8 cellular contexts compared by ENCODE assay signal in the genomic region with DNA sequence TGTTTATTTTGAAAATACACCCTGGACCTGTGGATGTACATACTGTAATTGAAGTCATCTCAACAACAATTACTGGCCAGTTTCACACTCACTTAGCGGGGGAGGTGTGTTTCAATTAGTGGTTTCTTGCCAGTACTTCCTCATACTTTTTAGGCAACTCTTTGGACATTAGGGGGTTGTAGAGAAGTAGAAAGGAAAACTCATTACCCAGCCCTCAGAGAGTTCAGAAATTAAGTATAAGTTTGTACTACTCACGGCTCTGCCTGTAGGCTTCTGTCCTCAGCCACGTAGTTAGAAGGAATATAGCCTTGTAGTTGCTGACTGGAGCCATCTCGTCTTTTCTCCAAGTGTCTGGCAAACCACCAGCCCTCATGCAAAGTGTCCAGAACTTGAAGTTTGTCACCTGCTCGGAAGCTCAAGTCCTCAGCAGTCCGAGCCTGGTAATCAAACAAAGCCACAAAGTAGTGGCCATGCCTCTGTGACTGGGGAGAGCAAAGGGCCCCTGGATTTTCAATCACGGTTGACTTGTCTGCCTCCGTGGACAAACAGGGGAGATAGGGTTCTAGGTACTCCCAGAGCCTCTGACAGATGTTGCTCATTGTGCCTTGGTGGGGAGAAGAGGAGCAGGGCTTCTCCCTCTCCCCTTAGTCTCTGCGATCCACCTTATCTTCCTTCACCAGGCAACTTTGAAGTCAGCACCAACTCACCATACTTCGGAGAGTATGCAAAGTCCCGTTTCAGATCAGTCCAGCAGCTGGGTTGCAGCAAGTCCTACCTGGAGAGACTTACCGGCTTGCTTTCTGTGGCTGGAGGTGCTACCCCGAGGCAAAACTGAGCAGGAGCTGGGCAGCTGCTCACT. TPM values are rescaled to one million over a fixed set of nuclear protein-coding genes. Genes with fewer than 3 reads are reported as not detected.
A peak's percentile ranks its signal among the peaks of the same experiment; 100 is the strongest.
DNase-seq lines count a peak whose midpoint lies in the region; ATAC-seq and TF ChIP-seq lines count a peak whose summit lies in the region.

No MANE protein-coding gene starts in this region.

- no peaks in the 10 kb centered on the region for H3K36me3 Mint-ChIP-seq in glutamatergic neuron (ENCODE audit: unreplicated experiment)

- H3K4me3 ChIP-seq in testis: peak overlapping the region; percentile 6 to 21

- no peaks in the 10 kb centered on the region for H3K27me3 ChIP-seq in testis

- no peaks in the 10 kb centered on the region for H3K4me1 ChIP-seq in testis

- H3K4me3 Mint-ChIP-seq in glutamatergic neuron (ENCODE audit: unreplicated experiment): no peak overlapping the region

- intact Hi-C loops in testis (cut with DNase I; ENCODE audit: low total_unique reads): no loop called here

- H3K27ac ChIP-seq in testis: peak overlapping the region in 1 of 2 donors; percentile 9

- H3K27me3 Mint-ChIP-seq in glutamatergic neuron (ENCODE audit: unreplicated experiment): no peaks in the 10 kb centered on the region

- ATAC-seq in HG02610 (IDR thresholded peaks at IDR 0.05; ENCODE audit: unreplicated experiment): peak; percentile 74

- no peak for TF ChIP-seq POLR2A in testis (IDR thresholded peaks at IDR 0.05)

- in situ Hi-C loops in GM13976 (cut with MboI; ENCODE audit: low sequenced_read_pairs, unreplicated experiment): no loop called here

- peaks cover 3% of the 10 kb centered on the region for H3K4me1 Mint-ChIP-seq in glutamatergic neuron (ENCODE audit: low read depth, unreplicated experiment)

- DNase-seq in GM13976 (ENCODE audit: low spot score): peak; percentile 36
- DNase-seq in NOMO-1 treated with DMSO at 0.1 percent for 48 hours (lab: John Stamatoyannopoulos, UW; ENCODE audit: unreplicated experiment): peak; percentile 88
- peak; percentile 45 for DNase-seq in glomerular visceral epithelial cell (ENCODE audit: extremely low spot score)
- no peak for DNase-seq in testis
- no peak for DNase-seq in NK-92 (lab: John Stamatoyannopoulos, UW; ENCODE audit: unreplicated experiment)
- no peak for DNase-seq in stimulated activated CD4-positive, alpha-beta T cell treated with anti-CD3 and anti-CD28 coated beads, Interleukin-12 subunit alpha, Interleukin-12 subunit beta, amount 100 ng/mL, for 4 hours
- DNase-seq in glutamatergic neuron: no peak

- H3K36me3 ChIP-seq in testis (ENCODE audit: low read depth, missing control alignments): no peaks in the 10 kb centered on the region

- 28 to 53% methylated on average over 11 to 13 of the region's 13 CpGs for WGBS in testis, 2 donors

- no peaks in the 10 kb centered on the region for H3K9me3 Mint-ChIP-seq in glutamatergic neuron (ENCODE audit: unreplicated experiment)

- no peak overlapping the region for H3K27ac Mint-ChIP-seq in glutamatergic neuron (ENCODE audit: unreplicated experiment)

- no peaks in the 10 kb centered on the region for H3K9me3 ChIP-seq in testis

- TF ChIP-seq CTCF in GM13976 (IDR thresholded peaks at IDR 0.05; ENCODE audit: borderline replicate concordance, control extremely low read depth, extremely low read depth, insufficient read depth, missing control alignments): no peak
- no peak for TF ChIP-seq CTCF in testis (IDR thresholded peaks at IDR 0.05)
- TF ChIP-seq CTCF in glutamatergic neuron (IDR thresholded peaks at IDR 0.05; ENCODE audit: partially characterized antibody, unreplicated experiment): no peak

RNA-seq across cellular contexts. Expression of gene FRK, which starts 0.7 kb away (rescaled TPM):
- total RNA-seq in testis (1 to 10 TPM; 1.5 to 3.7 TPM), glutamatergic neuron (ENCODE audit: unreplicated experiment) (0.37 TPM)
- 2.5 TPM for polyA plus RNA-seq in testis (ENCODE audit: insufficient read depth, low read depth, low replicate concordance)

RNA-seq across cellular contexts. Expression of gene NT5DC1, which starts 40.7 kb away (rescaled TPM):
- total RNA-seq in testis (10 to 100 TPM; 10.7 to 22.8 TPM), glutamatergic neuron (ENCODE audit: unreplicated experiment) (21.6 TPM)
- 28.2 TPM for polyA plus RNA-seq in testis (ENCODE audit: insufficient read depth, low read depth, low replicate concordance)

Comparison
In these comparisons a context has a peak if more than half of its experiments do, and no peak if none do; other contexts are left out.
1. DNase-seq: peak in GM13976 (single experiment), NOMO-1 treated with DMSO at 0.1 percent for 48 hours (single experiment) and glomerular visceral epithelial cell (single experiment); none in testis (single experiment), NK-92 (single experiment), stimulated activated CD4-positive, alpha-beta T cell treated with anti-CD3 and anti-CD28 coated beads, Interleukin-12 subunit alpha, Interleukin-12 subunit beta, amount 100 ng/mL, for 4 hours (single experiment) and glutamatergic neuron (single experiment).